ENCODE assay signal across 11 cellular contexts in genomic region chr9:124017064-124017928, GRCh38. TPM values are rescaled to one million over a fixed set of nuclear protein-coding genes. Genes with fewer than 3 reads are reported as not detected.
DNase-seq lines count a peak whose midpoint lies in the region; ATAC-seq and TF ChIP-seq lines count a peak whose summit lies in the region.
"Had no signal": no experiment of that assay in that cellular context is flagged by ENCODE, and none has a peak within 500 bp of the region (broad histone marks: within the 10 kb centered on the region; RNA-seq: fewer than 3 reads in every experiment).

No MANE protein-coding gene starts in this region.

- no peaks in the 10 kb centered on the region for H3K9me3 Mint-ChIP-seq in activated CD4-positive, alpha-beta T cell treated with anti-CD3 and anti-CD28 coated beads, Interleukin-2, amount 10 ng/mL, durations not matched to agents 7 days and 5 days
- no peaks in the 10 kb centered on the region for H3K9me3 Mint-ChIP-seq in WTC11

- 3 to 12% (median 7%) methylated on average over 34 to 73 of the region's 73 CpGs for WGBS in spleen, 5 donors

- H3K4me3 ChIP-seq in iPS-18a (ENCODE audit: low read length) (peak overlapping the region; percentile 55), spleen (peak overlapping the region in 7 of 8 donors; percentile 4 to 57 (median 10))

- H3K36me3 ChIP-seq in iPS-18a (ENCODE audit: control insufficient read depth, low read depth, low read length) (no peaks in the 10 kb centered on the region), spleen (no peaks in the 10 kb centered on the region)

- peak overlapping the region; percentile 66 for H3K27ac Mint-ChIP-seq in activated CD4-positive, alpha-beta T cell treated with anti-CD3 and anti-CD28 coated beads, Interleukin-2, amount 10 ng/mL, durations not matched to agents 7 days and 5 days
- H3K27ac Mint-ChIP-seq in WTC11, result no peak overlapping the region

- TF ChIP-seq POLR2A in spleen (IDR thresholded peaks at IDR 0.05), result no peak

- H3K9me3 ChIP-seq in iPS-18a (ENCODE audit: control insufficient read depth, low read depth, low read length) (no peaks in the 10 kb centered on the region), spleen (peaks cover 0 to 4% (median 0%) of the 10 kb centered on the region in 8 donors)

- DNase-seq in activated CD4-positive, alpha-beta T cell treated with anti-CD3 and anti-CD28 coated beads, Interleukin-2, amount 10 ng/mL, durations not matched to agents 7 days and 5 days, result no peak
- DNase-seq in activated CD4-positive, alpha-beta T cell treated with anti-CD3 and anti-CD28 coated beads for 48 hours, result no peak
- DNase-seq in WTC11 (ENCODE audit: low spot score) (peak; percentile 39), spleen (no peak), middle frontal gyrus (ENCODE audit: extremely low spot score, low spot score) (no peak), cerebellar nuclear complex (lab: John Stamatoyannopoulos, UW) (no peak)
- DNase-seq: NCI-H226 had no signal

- intact Hi-C loops in spleen (cut with DNase I; ENCODE audit: low total_unique reads), result no loop called here

- peaks cover 31% of the 10 kb centered on the region for H3K4me1 ChIP-seq in iPS-18a (ENCODE audit: control insufficient read depth, low read depth, low read length)
- H3K4me1 ChIP-seq in spleen, result peaks cover 13 to 91% (median 63%) of the 10 kb centered on the region in 6 donors

- H3K27me3 ChIP-seq in iPS-18a (ENCODE audit: control insufficient read depth, insufficient read depth, low read length), result peaks cover 100% of the 10 kb centered on the region
- peaks cover 28 to 100% (median 100%) of the 10 kb centered on the region in 7 donors for H3K27me3 ChIP-seq in spleen (replicated peaks in 1 of 7)

- POLR2A ChIA-PET in activated CD4-positive, alpha-beta T cell treated with anti-CD3 and anti-CD28 coated beads, Interleukin-2, amount 10 ng/mL, durations not matched to agents 7 days and 5 days (lab: Charles Lee), result no interaction called here
- POLR2A ChIA-PET in WTC11 (lab: Charles Lee), result no interaction called here

- peak overlapping the region; percentile 36 for H3K4me3 Mint-ChIP-seq in activated CD4-positive, alpha-beta T cell treated with anti-CD3 and anti-CD28 coated beads, Interleukin-2, amount 10 ng/mL, durations not matched to agents 7 days and 5 days
- H3K4me3 Mint-ChIP-seq in WTC11, result peak overlapping the region; percentile 62

- peaks cover 19% of the 10 kb centered on the region for H3K4me1 Mint-ChIP-seq in activated CD4-positive, alpha-beta T cell treated with anti-CD3 and anti-CD28 coated beads, Interleukin-2, amount 10 ng/mL, durations not matched to agents 7 days and 5 days
- H3K4me1 Mint-ChIP-seq in WTC11, result peaks cover 61% of the 10 kb centered on the region

- H3K27ac ChIP-seq in iPS-18a (ENCODE audit: low read length), result no peak overlapping the region
- no peak overlapping the region for H3K27ac ChIP-seq in spleen
- H3K27ac ChIP-seq: HL-60 had no signal

- TF ChIP-seq CTCF in WTC11 (IDR thresholded peaks at IDR 0.05) (no peak), spleen (IDR thresholded peaks at IDR 0.05 in 8 of 11, conservative IDR thresholded peaks at IDR 0.05 in 3 of 11) (no peak)

- H3K36me3 Mint-ChIP-seq in activated CD4-positive, alpha-beta T cell treated with anti-CD3 and anti-CD28 coated beads, Interleukin-2, amount 10 ng/mL, durations not matched to agents 7 days and 5 days (ENCODE audit: low read depth), result peaks cover 5% of the 10 kb centered on the region
- H3K36me3 Mint-ChIP-seq in WTC11, result no peaks in the 10 kb centered on the region

- no peak for ATAC-seq in WTC11
- no peak for ATAC-seq in GM19324 (IDR thresholded peaks at IDR 0.05; ENCODE audit: low FRiP score, unreplicated experiment)

- H3K9ac ChIP-seq in iPS-18a (ENCODE audit: low read length), result no peak overlapping the region

- peaks cover 79% of the 10 kb centered on the region for H3K27me3 Mint-ChIP-seq in activated CD4-positive, alpha-beta T cell treated with anti-CD3 and anti-CD28 coated beads, Interleukin-2, amount 10 ng/mL, durations not matched to agents 7 days and 5 days
- peaks cover 96% of the 10 kb centered on the region for H3K27me3 Mint-ChIP-seq in WTC11 (ENCODE audit: low read depth)

- CTCF ChIA-PET in activated CD4-positive, alpha-beta T cell treated with anti-CD3 and anti-CD28 coated beads, Interleukin-2, amount 10 ng/mL, durations not matched to agents 7 days and 5 days (lab: Charles Lee), result interaction anchor here (1.4 kb wide), 1 partner anchor 20 kb away, joined by 4 read pairs; no protein-coding TSS in a partner anchor
- CTCF ChIA-PET in WTC11 (lab: Charles Lee), result interaction anchor here (0.9 to 3.9 kb wide), 4 partner anchors 12 to 56 kb away, joined by 3 to 23 read pairs (median 4); no protein-coding TSS in a partner anchor

TF ChIP-seq in WTC11, 78 proteins besides CTCF, POLR2A, EP300 and RAD21 (continues in another document):
- TF ChIP-seq PRDM15 (CRISPR knock-in tag; IDR thresholded peaks at IDR 0.05), result no peak
- TF ChIP-seq, protein P1, sequence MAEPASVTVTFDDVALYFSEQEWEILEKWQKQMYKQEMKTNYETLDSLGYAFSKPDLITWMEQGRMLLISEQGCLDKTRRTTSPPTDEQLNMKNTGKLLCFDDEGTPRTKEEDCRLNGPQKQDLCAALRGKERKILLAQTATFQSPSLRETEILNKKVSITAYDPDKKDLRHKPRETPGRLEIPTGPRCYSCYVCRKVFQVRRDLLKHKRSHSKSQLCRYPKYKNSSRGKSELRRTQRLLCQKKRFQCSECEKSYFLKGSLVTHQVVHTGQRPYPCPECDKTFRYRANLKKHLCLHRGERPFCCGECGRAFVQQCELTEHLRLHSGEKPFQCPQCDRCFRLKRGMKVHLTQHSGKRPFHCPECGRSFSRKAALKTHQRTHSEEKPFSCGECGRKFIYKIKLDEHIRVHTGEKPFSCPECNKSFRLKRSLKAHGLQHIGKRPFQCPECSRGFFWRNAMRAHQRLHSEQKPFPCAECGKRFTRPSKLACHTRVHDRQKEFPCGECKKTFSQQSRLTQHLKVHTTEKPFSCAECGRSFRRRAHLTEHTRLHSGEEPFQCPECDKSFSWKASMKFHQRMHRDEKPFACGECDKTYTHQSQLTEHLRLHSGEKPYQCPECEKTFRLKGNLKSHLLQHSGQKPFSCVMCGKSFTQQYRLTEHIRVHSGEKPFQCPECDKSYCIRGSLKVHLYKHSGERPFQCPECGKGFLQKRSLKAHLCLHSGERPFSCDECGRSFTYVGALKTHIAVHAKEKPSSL (CRISPR knock-in tag; conservative IDR thresholded peaks at IDR 0.05), result no peak
- TF ChIP-seq, protein P2, sequence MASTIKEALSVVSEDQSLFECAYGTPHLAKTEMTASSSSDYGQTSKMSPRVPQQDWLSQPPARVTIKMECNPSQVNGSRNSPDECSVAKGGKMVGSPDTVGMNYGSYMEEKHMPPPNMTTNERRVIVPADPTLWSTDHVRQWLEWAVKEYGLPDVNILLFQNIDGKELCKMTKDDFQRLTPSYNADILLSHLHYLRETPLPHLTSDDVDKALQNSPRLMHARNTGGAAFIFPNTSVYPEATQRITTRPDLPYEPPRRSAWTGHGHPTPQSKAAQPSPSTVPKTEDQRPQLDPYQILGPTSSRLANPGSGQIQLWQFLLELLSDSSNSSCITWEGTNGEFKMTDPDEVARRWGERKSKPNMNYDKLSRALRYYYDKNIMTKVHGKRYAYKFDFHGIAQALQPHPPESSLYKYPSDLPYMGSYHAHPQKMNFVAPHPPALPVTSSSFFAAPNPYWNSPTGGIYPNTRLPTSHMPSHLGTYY (CRISPR knock-in tag; IDR thresholded peaks at IDR 0.05), result no peak
- no peak for TF ChIP-seq IRF2 (CRISPR knock-in tag; IDR thresholded peaks at IDR 0.05; ENCODE audit: borderline replicate concordance, low read depth)
- TF ChIP-seq, protein P3, sequence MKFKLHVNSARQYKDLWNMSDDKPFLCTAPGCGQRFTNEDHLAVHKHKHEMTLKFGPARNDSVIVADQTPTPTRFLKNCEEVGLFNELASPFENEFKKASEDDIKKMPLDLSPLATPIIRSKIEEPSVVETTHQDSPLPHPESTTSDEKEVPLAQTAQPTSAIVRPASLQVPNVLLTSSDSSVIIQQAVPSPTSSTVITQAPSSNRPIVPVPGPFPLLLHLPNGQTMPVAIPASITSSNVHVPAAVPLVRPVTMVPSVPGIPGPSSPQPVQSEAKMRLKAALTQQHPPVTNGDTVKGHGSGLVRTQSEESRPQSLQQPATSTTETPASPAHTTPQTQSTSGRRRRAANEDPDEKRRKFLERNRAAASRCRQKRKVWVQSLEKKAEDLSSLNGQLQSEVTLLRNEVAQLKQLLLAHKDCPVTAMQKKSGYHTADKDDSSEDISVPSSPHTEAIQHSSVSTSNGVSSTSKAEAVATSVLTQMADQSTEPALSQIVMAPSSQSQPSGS (CRISPR knock-in tag; IDR thresholded peaks at IDR 0.05; ENCODE audit: borderline replicate concordance, low read depth), result no peak
- TF ChIP-seq TP53 (CRISPR knock-in tag; IDR thresholded peaks at IDR 0.05), result no peak
- TF ChIP-seq MXD4 (CRISPR knock-in tag; IDR thresholded peaks at IDR 0.05; ENCODE audit: borderline replicate concordance), result no peak

RNA-seq across cellular contexts. Expression of gene LHX2, which starts 5.7 kb away (rescaled TPM):
- total RNA-seq in activated CD4-positive, alpha-beta T cell treated with anti-CD3 and anti-CD28 coated beads, Interleukin-2, amount 10 ng/mL, durations not matched to agents 7 days and 5 days, result not detected
- total RNA-seq in WTC11 (2021), result 0.42 to 0.50 TPM in 2 of 3 replicates, not detected in the other
- total RNA-seq in spleen, result under 1 TPM in 2 of 7 donors, not detected in 5; 0.27 to 0.28 TPM
- polyA plus RNA-seq in spleen, result under 1 TPM; 0.20 to 0.35 (median 0.30) TPM
- total RNA-seq: T-helper 1 cell treated with Interleukin-12 subunit alpha and Interleukin-12 subunit beta and Interleukin-4 antibody, amounts not matched to agents 30 ng/mL and 1 ng/mL, for 36 hours had no signal
